Comparison of ENCODE assay signal across 1 cellular context in the genomic region with DNA sequence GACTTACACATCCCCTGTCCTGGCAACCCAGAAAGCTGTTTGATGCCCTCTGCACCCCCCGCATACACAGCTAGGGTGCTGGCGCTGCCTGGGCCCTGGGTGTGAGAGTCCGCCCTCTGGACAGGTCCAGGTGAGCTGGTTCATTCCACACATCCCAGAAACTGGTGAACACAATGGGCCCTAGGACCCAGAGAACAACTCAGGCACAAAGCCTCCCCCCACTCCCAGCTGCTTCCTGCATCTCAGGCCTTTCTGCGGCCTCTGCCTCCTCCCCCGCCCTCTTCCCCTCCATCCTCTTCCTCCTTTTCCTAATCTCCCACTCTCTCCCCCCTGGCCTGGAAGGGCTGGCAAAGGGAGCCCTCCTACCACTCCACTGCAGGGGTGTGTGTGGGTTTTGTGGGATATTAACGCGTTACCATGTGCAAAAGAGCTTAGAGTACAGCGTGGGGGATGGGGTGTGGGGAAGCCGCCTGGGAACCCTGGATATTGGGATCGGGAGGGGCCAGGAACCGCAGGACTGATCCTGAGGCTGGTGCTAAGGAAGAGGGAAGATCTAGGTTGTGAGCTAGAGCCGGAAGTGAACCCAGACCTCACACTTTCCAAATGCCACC.
TF ChIP-seq lines count a peak whose summit lies in the region.

No MANE protein-coding gene starts in this region.

TF ChIP-seq in SK-N-SH treated with all-trans-retinoic acid at 6 μM for 48 hours, 23 proteins besides CTCF, POLR2A, EP300 and RAD21 (continued from another document):
- TF ChIP-seq, protein P1, sequence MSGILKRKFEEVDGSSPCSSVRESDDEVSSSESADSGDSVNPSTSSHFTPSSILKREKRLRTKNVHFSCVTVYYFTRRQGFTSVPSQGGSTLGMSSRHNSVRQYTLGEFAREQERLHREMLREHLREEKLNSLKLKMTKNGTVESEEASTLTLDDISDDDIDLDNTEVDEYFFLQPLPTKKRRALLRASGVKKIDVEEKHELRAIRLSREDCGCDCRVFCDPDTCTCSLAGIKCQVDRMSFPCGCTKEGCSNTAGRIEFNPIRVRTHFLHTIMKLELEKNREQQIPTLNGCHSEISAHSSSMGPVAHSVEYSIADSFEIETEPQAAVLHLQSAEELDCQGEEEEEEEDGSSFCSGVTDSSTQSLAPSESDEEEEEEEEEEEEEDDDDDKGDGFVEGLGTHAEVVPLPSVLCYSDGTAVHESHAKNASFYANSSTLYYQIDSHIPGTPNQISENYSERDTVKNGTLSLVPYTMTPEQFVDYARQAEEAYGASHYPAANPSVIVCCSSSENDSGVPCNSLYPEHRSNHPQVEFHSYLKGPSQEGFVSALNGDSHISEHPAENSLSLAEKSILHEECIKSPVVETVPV (CRISPR knock-in tag; IDR thresholded peaks at IDR 0.05): no peak
